ENCODE assay signal across 29 cellular contexts in the genomic region with DNA sequence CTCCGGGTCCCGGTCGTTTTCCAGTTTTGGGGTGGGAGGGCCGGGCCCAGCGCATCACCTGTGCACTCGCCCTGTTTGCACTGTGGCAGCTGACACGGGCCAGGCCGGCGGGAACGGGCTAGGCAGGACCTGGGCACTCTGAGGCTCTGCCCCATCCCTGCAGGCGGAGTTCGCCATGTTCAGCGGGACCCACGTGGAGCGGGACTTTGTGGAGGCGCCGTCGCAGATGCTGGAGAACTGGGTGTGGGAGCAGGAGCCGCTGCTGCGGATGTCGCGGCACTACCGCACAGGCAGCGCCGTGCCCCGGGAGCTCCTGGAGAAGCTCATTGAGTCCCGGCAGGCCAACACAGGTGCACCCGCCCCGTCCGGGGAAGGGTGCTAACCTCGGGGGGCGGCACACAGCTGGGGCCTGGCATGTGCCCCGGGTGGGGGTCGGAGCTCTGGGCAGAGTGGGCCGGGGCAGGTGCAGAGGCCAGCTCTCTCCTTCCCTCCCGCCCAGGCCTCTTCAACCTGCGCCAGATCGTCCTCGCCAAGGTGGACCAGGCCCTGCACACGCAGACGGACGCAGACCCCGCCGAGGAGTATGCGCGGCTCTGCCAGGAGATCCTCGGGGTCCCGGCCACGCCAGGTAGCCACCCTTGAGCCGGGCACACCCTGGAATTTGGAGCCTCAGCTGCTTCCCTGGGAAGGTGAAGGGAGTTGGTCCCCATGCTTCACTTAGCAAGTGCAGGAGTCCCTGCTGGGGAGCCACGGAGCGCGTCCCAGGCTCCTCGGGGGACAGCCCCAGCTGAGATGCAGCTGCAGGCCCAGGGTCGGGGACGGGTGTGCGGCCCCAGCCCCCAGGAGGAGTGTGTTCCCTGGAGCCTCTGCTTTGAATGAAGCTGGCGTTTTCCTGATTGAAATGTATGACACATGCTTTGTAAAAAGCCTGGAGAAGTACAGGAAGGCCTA. TPM values are rescaled to one million over a fixed set of nuclear protein-coding genes. Genes with fewer than 3 reads are reported as not detected.
A peak's percentile ranks its signal among the peaks of the same experiment; 100 is the strongest.
DNase-seq lines count a peak whose midpoint lies in the region; ATAC-seq and TF ChIP-seq lines count a peak whose summit lies in the region.
"Had no signal": no experiment of that assay in that cellular context is flagged by ENCODE, and none has a peak within 500 bp of the region (broad histone marks: within the 10 kb centered on the region; RNA-seq: fewer than 3 reads in every experiment).

No MANE protein-coding gene starts in this region.

- H3K27ac ChIP-seq in BLaER1, result peak overlapping the region; percentile 76
- H3K27ac ChIP-seq: left lung, right atrium auricular region, stomach, uterus had no signal

- H3K27me3 Mint-ChIP-seq in activated CD4-positive, alpha-beta T cell treated with anti-CD3 and anti-CD28 coated beads, Interleukin-2, amount 10 ng/mL, durations not matched to agents 7 days and 5 days, result no peaks in the 10 kb centered on the region
- H3K27me3 Mint-ChIP-seq: activated CD8-positive, alpha-beta T cell treated with anti-CD3 and anti-CD28 coated beads for 36 hours; dendritic cell treated with granulocyte-macrophage colony-stimulating factor and Interleukin-4, amounts not matched to agents 40 ng/mL and 50 ng/mL, for 4 days had no signal

- no peaks in the 10 kb centered on the region for H3K9me3 ChIP-seq in BLaER1
- H3K9me3 ChIP-seq: left lung, Peyer's patch, right atrium auricular region, stomach, uterus had no signal

- peaks cover 82% of the 10 kb centered on the region for H3K36me3 ChIP-seq in BLaER1
- H3K36me3 ChIP-seq: uterus had no signal

- H3K9ac ChIP-seq in BLaER1, result peak overlapping the region; percentile 49

- no peak overlapping the region for H3K4me3 Mint-ChIP-seq in activated CD4-positive, alpha-beta T cell treated with anti-CD3 and anti-CD28 coated beads, Interleukin-2, amount 10 ng/mL, durations not matched to agents 7 days and 5 days
- H3K4me3 Mint-ChIP-seq: activated CD8-positive, alpha-beta T cell treated with anti-CD3 and anti-CD28 coated beads for 36 hours; activated naive CD4-positive, alpha-beta T cell treated with anti-CD3 and anti-CD28 coated beads for 36 hours; dendritic cell treated with granulocyte-macrophage colony-stimulating factor and Interleukin-4, amounts not matched to agents 40 ng/mL and 50 ng/mL, for 4 days; endodermal cell; GM23338 had no signal

- no peaks in the 10 kb centered on the region for H3K4me1 Mint-ChIP-seq in activated CD4-positive, alpha-beta T cell treated with anti-CD3 and anti-CD28 coated beads, Interleukin-2, amount 10 ng/mL, durations not matched to agents 7 days and 5 days
- H3K4me1 Mint-ChIP-seq: endodermal cell, GM23338 had no signal

- POLR2A ChIA-PET in activated CD4-positive, alpha-beta T cell treated with anti-CD3 and anti-CD28 coated beads, Interleukin-2, amount 10 ng/mL, durations not matched to agents 7 days and 5 days (lab: Charles Lee), result interaction anchor here (0.7 kb wide), 1 partner anchor 26 kb away, joined by 3 read pairs; no protein-coding TSS in a partner anchor

- no peaks in the 10 kb centered on the region for H3K27me3 ChIP-seq in BLaER1
- H3K27me3 ChIP-seq: left lung, Peyer's patch, right atrium auricular region, stomach, uterus had no signal

- peak; percentile 28 for DNase-seq in GM20000 (ENCODE audit: low spot score)
- peak; percentile 37 for DNase-seq in islet precursor cell
- DNase-seq in LoVo (ENCODE audit: low spot score), result no peak
- no peak for DNase-seq in activated CD4-positive, alpha-beta T cell treated with anti-CD3 and anti-CD28 coated beads, Interleukin-2, amount 10 ng/mL, durations not matched to agents 7 days and 5 days
- DNase-seq: activated CD8-positive, alpha-beta T cell treated with anti-CD3 and anti-CD28 coated beads for 36 hours; activated naive CD4-positive, alpha-beta T cell treated with anti-CD3 and anti-CD28 coated beads for 36 hours; central memory CD4-positive, alpha-beta T cell; endodermal cell; glutamatergic neuron; KBM-7; mesenchymal stem cell; NCI-H1092 treated with DMSO at 0.1 percent for 48 hours; NCI-H1694 treated with DMSO at 0.1 percent for 48 hours; NCI-H446 treated with DMSO at 0.1 percent for 48 hours; NCI-H774; SHP77 treated with DMSO at 0.1 percent for 48 hours; stimulated activated CD4-positive, alpha-beta T cell treated with anti-CD3 and anti-CD28 coated beads, Interleukin-1b, Interleukin-23, amount 100 ng/mL, for 48 hours; stomach; T-helper 9 cell; uterus had no signal

- TF ChIP-seq CTCF in GM20000 (IDR thresholded peaks at IDR 0.05; ENCODE audit: extremely low read depth, missing control alignments), result no peak

- peaks cover 21% of the 10 kb centered on the region for H4K20me1 ChIP-seq in BLaER1

- no peak for ATAC-seq in GM21786 (IDR thresholded peaks at IDR 0.05; ENCODE audit: unreplicated experiment)
- ATAC-seq: activated CD8-positive, alpha-beta T cell treated with anti-CD3 and anti-CD28 coated beads for 36 hours; GM23338; left lung had no signal

- H3K4me1 ChIP-seq in BLaER1, result peaks cover 69% of the 10 kb centered on the region
- H3K4me1 ChIP-seq: left lung, right atrium auricular region, stomach, uterus had no signal

- peaks cover 8% of the 10 kb centered on the region for H3K36me3 Mint-ChIP-seq in activated CD4-positive, alpha-beta T cell treated with anti-CD3 and anti-CD28 coated beads, Interleukin-2, amount 10 ng/mL, durations not matched to agents 7 days and 5 days (ENCODE audit: low read depth)

- H3K9me3 Mint-ChIP-seq in activated CD4-positive, alpha-beta T cell treated with anti-CD3 and anti-CD28 coated beads, Interleukin-2, amount 10 ng/mL, durations not matched to agents 7 days and 5 days, result no peaks in the 10 kb centered on the region
- H3K9me3 Mint-ChIP-seq: activated CD8-positive, alpha-beta T cell treated with anti-CD3 and anti-CD28 coated beads for 36 hours; activated naive CD4-positive, alpha-beta T cell treated with anti-CD3 and anti-CD28 coated beads for 36 hours; dendritic cell treated with granulocyte-macrophage colony-stimulating factor and Interleukin-4, amounts not matched to agents 40 ng/mL and 50 ng/mL, for 4 days; endodermal cell; GM23338 had no signal

- no peak overlapping the region for H3K27ac Mint-ChIP-seq in activated CD4-positive, alpha-beta T cell treated with anti-CD3 and anti-CD28 coated beads, Interleukin-2, amount 10 ng/mL, durations not matched to agents 7 days and 5 days
- H3K27ac Mint-ChIP-seq: activated CD8-positive, alpha-beta T cell treated with anti-CD3 and anti-CD28 coated beads for 36 hours; activated naive CD4-positive, alpha-beta T cell treated with anti-CD3 and anti-CD28 coated beads for 36 hours; dendritic cell treated with granulocyte-macrophage colony-stimulating factor and Interleukin-4, amounts not matched to agents 40 ng/mL and 50 ng/mL, for 4 days; endodermal cell; GM23338 had no signal

- CTCF ChIA-PET in activated CD4-positive, alpha-beta T cell treated with anti-CD3 and anti-CD28 coated beads, Interleukin-2, amount 10 ng/mL, durations not matched to agents 7 days and 5 days (lab: Charles Lee), result no interaction called here

- peak overlapping the region; percentile 18; the same call in 1 of the 2 replicates for H3K4me3 ChIP-seq in BLaER1
- H3K4me3 ChIP-seq: GM23338, left lung, right atrium auricular region, stomach, uterus had no signal

- H3K4me2 ChIP-seq in BLaER1, result peak overlapping the region; percentile 83
- H3K4me2 ChIP-seq: GM23338 had no signal

RNA-seq across cellular contexts. Expression of a gene that starts 9.3 kb away (rescaled TPM):
- total RNA-seq in activated CD4-positive, alpha-beta T cell treated with anti-CD3 and anti-CD28 coated beads, Interleukin-2, amount 10 ng/mL, durations not matched to agents 7 days and 5 days, result 1 to 10 TPM; 4.1 to 4.6 TPM

RNA-seq across cellular contexts. Expression of a gene that starts 25.1 kb away (rescaled TPM):
- 10 to 100 TPM; 84.2 to 97.1 TPM for total RNA-seq in activated CD4-positive, alpha-beta T cell treated with anti-CD3 and anti-CD28 coated beads, Interleukin-2, amount 10 ng/mL, durations not matched to agents 7 days and 5 days

RNA-seq across cellular contexts. Expression of a gene that starts 27.3 kb away (rescaled TPM):
- 10 to 100 TPM; 46.6 to 46.9 TPM for total RNA-seq in activated CD4-positive, alpha-beta T cell treated with anti-CD3 and anti-CD28 coated beads, Interleukin-2, amount 10 ng/mL, durations not matched to agents 7 days and 5 days

RNA-seq across cellular contexts. Expression of a gene that starts 30.9 kb away (rescaled TPM):
- total RNA-seq in activated CD4-positive, alpha-beta T cell treated with anti-CD3 and anti-CD28 coated beads, Interleukin-2, amount 10 ng/mL, durations not matched to agents 7 days and 5 days, result 1 to 10 TPM; 2.2 to 3.2 TPM

RNA-seq across cellular contexts. Expression of a gene that starts 56.7 kb away (rescaled TPM):
- not detected for total RNA-seq in activated CD4-positive, alpha-beta T cell treated with anti-CD3 and anti-CD28 coated beads, Interleukin-2, amount 10 ng/mL, durations not matched to agents 7 days and 5 days
- total RNA-seq: A673; activated CD8-positive, alpha-beta T cell treated with anti-CD3 and anti-CD28 coated beads for 36 hours; activated naive CD4-positive, alpha-beta T cell treated with anti-CD3 and anti-CD28 coated beads for 36 hours; endodermal cell; GM23338; left lung; MCF 10A; Peyer's patch; right atrium auricular region had no signal

Comparison
In these comparisons a context has a peak if more than half of its experiments do, and no peak if none do; other contexts are left out.
1. DNase-seq: peak in GM20000 (single experiment) and islet precursor cell (single experiment); none in LoVo (single experiment) and activated CD4-positive, alpha-beta T cell treated with anti-CD3 and anti-CD28 coated beads, Interleukin-2, amount 10 ng/mL, durations not matched to agents 7 days and 5 days (single experiment).